Comparison of ENCODE assay signal across 1 cellular context in genomic region chr11:64724863-64725535, GRCh38.
TF ChIP-seq lines count a peak whose summit lies in the region.

No MANE protein-coding gene starts in this region.

TF ChIP-seq in HepG2, 621 proteins besides CTCF, POLR2A, EP300 and RAD21 (continued from another document):
- TF ChIP-seq TRIM22 (IDR thresholded peaks at IDR 0.05) (no peak), HNF4G (IDR thresholded peaks at IDR 0.05; ENCODE audit: borderline replicate concordance, low read depth, low read length) (no peak), HNF4G (CRISPR knock-in tag; IDR thresholded peaks at IDR 0.05; ENCODE audit: borderline replicate concordance, low read depth) (no peak), NR1H2 (CRISPR knock-in tag; IDR thresholded peaks at IDR 0.05; ENCODE audit: borderline replicate concordance, low read depth) (no peak), HOXA9 (CRISPR knock-in tag; IDR thresholded peaks at IDR 0.05; ENCODE audit: borderline replicate concordance) (no peak), ZBTB21 (CRISPR knock-in tag; IDR thresholded peaks at IDR 0.05) (no peak), KDM2A (CRISPR knock-in tag; IDR thresholded peaks at IDR 0.05; ENCODE audit: borderline replicate concordance, low read depth) (no peak), DR1 (CRISPR knock-in tag; IDR thresholded peaks at IDR 0.05) (no peak), KDM5B (CRISPR knock-in tag; IDR thresholded peaks at IDR 0.05; ENCODE audit: borderline replicate concordance) (no peak), ZNF598 (CRISPR knock-in tag; IDR thresholded peaks at IDR 0.05; ENCODE audit: borderline replicate concordance) (no peak), KLF15 (CRISPR knock-in tag; IDR thresholded peaks at IDR 0.05; ENCODE audit: borderline replicate concordance) (no peak), ZNF724P (CRISPR knock-in tag; IDR thresholded peaks at IDR 0.05; ENCODE audit: borderline replicate concordance) (no peak), ZNF281 (CRISPR knock-in tag; IDR thresholded peaks at IDR 0.05; ENCODE audit: borderline replicate concordance) (peak; percentile 74), CSRNP1 (CRISPR knock-in tag; IDR thresholded peaks at IDR 0.05) (no peak), SNAI1 (CRISPR knock-in tag; IDR thresholded peaks at IDR 0.05; ENCODE audit: borderline replicate concordance) (no peak)
